ENCODE assay signal across 23 cellular contexts in the genomic region with DNA sequence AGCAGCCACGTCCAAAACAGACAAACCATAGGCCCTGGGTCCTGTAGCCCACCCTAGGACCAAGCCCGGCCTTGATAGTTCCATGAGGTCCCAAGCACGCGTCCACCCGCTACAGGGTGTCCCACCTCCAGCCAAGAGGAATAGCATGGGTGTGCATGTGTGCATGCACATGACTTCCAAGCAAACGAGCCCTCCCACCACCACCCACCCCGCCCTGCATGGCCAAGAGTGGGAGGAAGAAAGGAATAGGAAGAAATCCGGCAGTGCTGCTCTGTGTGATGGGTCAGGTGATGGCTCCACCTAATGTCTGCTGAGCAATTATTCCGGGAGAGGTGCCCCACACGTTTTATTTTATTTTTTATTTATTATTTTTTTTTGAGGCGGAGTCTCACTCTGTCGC.
DNase-seq lines count a peak whose midpoint lies in the region; ATAC-seq and TF ChIP-seq lines count a peak whose summit lies in the region.
"Had no signal": no experiment of that assay in that cellular context is flagged by ENCODE, and none has a peak within 500 bp of the region (broad histone marks: within the 10 kb centered on the region; RNA-seq: fewer than 3 reads in every experiment).

No MANE protein-coding gene starts in this region.

- no peaks in the 10 kb centered on the region for H3K27me3 Mint-ChIP-seq in natural killer cell treated with Interleukin-12 subunit alpha and Interleukin-12 subunit beta and Interleukin-15 and Interleukin-18, amount 100 ng/mL, for 72 hours
- no peaks in the 10 kb centered on the region for H3K27me3 Mint-ChIP-seq in natural killer cell (ENCODE audit: low read depth in 2 of 2)
- H3K27me3 Mint-ChIP-seq: CD4-positive, alpha-beta memory T cell; CD4-positive, CD25-positive, alpha-beta regulatory T cell had no signal

- peak overlapping the region; percentile 33 for H2AK5ac ChIP-seq in neuronal stem cell (ENCODE audit: low read depth, low read length)

- no peak overlapping the region for H2BK5ac ChIP-seq in neuronal stem cell (ENCODE audit: low read length)

- no peak overlapping the region for H3K9ac ChIP-seq in neuronal stem cell (ENCODE audit: low read depth, low read length, poor library complexity)
- H3K9ac ChIP-seq: BLaER1 had no signal

- intact Hi-C loops in natural killer cell (cut with micrococcal nuclease): no loop called here

- no peak for TF ChIP-seq CTCF in natural killer cell (IDR thresholded peaks at IDR 0.05)

- H3K4me2 ChIP-seq in neuronal stem cell (ENCODE audit: insufficient read depth, low read length, poor library complexity, severe bottlenecking): no peak overlapping the region
- H3K4me2 ChIP-seq: BLaER1 had no signal

- H3K18ac ChIP-seq in neuronal stem cell (ENCODE audit: low read length): no peak overlapping the region

- H3K4me1 ChIP-seq in neuronal stem cell (ENCODE audit: control insufficient read depth in 2 of 2, insufficient read depth in 1 of 2, low read depth in 1 of 2, low read length in 2 of 2): peaks cover 8 to 14% of the 10 kb centered on the region in 2 donors

- no peak overlapping the region for H2AFZ ChIP-seq in neuronal stem cell (ENCODE audit: low read length)

- no peaks in the 10 kb centered on the region for H3K4me1 Mint-ChIP-seq in natural killer cell treated with Interleukin-12 subunit alpha and Interleukin-12 subunit beta and Interleukin-15 and Interleukin-18, amount 100 ng/mL, for 72 hours (ENCODE audit: low read depth in 2 of 2)
- no peaks in the 10 kb centered on the region for H3K4me1 Mint-ChIP-seq in natural killer cell
- H3K4me1 Mint-ChIP-seq: CD14-positive monocyte; CD4-positive, alpha-beta memory T cell; CD4-positive, CD25-positive, alpha-beta regulatory T cell; CD8-positive, alpha-beta memory T cell had no signal

- H3K27ac Mint-ChIP-seq in natural killer cell treated with Interleukin-12 subunit alpha and Interleukin-12 subunit beta and Interleukin-15 and Interleukin-18, amount 100 ng/mL, for 72 hours: no peak overlapping the region
- no peak overlapping the region for H3K27ac Mint-ChIP-seq in natural killer cell
- H3K27ac Mint-ChIP-seq: CD14-positive monocyte; CD4-positive, alpha-beta memory T cell; CD4-positive, CD25-positive, alpha-beta regulatory T cell had no signal

- no peak overlapping the region for H2BK120ac ChIP-seq in neuronal stem cell (ENCODE audit: low read depth, low read length)

- no peak overlapping the region for H3K4ac ChIP-seq in neuronal stem cell (ENCODE audit: low read length)

- no CpG with 5 or more reads among the region's 12 CpGs for WGBS in neuronal stem cell (ENCODE audit: extremely low coverage in 2 of 2, insufficient read length in 2 of 2, insufficient replicate concordance in 1 of 2), 2 donors

- DNase-seq in natural killer cell treated with Interleukin-12 subunit alpha and Interleukin-12 subunit beta and Interleukin-15 and Interleukin-18, amount 100 ng/mL, for 72 hours (ENCODE audit: low spot score): peak; percentile 31
- no peak for DNase-seq in natural killer cell
- no peak for DNase-seq in neuronal stem cell (ENCODE audit: low spot score)
- no peak for DNase-seq in hippocampal formation (lab: John Stamatoyannopoulos, UW)
- DNase-seq: 8988T; ACHN; BE2C; C1 segment of cervical spinal cord; CD4-positive, alpha-beta memory T cell; CD4-positive, CD25-positive, alpha-beta regulatory T cell; CD8-positive, alpha-beta memory T cell; COR-L47; DMS 273 treated with DMSO at 0.1 percent for 48 hours; DMS153; DMS53; DMS79; DND-41; EL; GDM1 had no signal

- H4K91ac ChIP-seq in neuronal stem cell (ENCODE audit: low read depth, low read length, poor library complexity): no peak overlapping the region

- H3K36me3 ChIP-seq in neuronal stem cell (replicated peaks in 1 of 2; ENCODE audit: control insufficient read depth in 2 of 2, insufficient read depth in 2 of 2, low read length in 2 of 2): peaks cover 1 to 21% of the 10 kb centered on the region in 2 donors
- H3K36me3 ChIP-seq: BE2C, BLaER1 had no signal

- no peak overlapping the region for H3K4me3 Mint-ChIP-seq in natural killer cell treated with Interleukin-12 subunit alpha and Interleukin-12 subunit beta and Interleukin-15 and Interleukin-18, amount 100 ng/mL, for 72 hours
- no peak overlapping the region for H3K4me3 Mint-ChIP-seq in natural killer cell
- H3K4me3 Mint-ChIP-seq: CD14-positive monocyte; CD4-positive, alpha-beta memory T cell; CD4-positive, CD25-positive, alpha-beta regulatory T cell; CD8-positive, alpha-beta memory T cell had no signal

- no peaks in the 10 kb centered on the region for H3K9me3 ChIP-seq in neuronal stem cell (replicated peaks in 1 of 2; ENCODE audit: control insufficient read depth in 2 of 2, insufficient read depth in 1 of 2, low read depth in 1 of 2, low read length in 2 of 2)
- H3K9me3 ChIP-seq: BE2C, BLaER1 had no signal

- H2BK15ac ChIP-seq in neuronal stem cell (ENCODE audit: low read length): no peak overlapping the region

- H3K23ac ChIP-seq in neuronal stem cell (ENCODE audit: low read depth, low read length, poor library complexity): no peak overlapping the region

- peaks cover 5% of the 10 kb centered on the region for H3K79me1 ChIP-seq in neuronal stem cell (ENCODE audit: low read depth, low read length)

- no peak overlapping the region for H3K27ac ChIP-seq in neuronal stem cell (replicated peaks; ENCODE audit: low read length)
- H3K27ac ChIP-seq: BLaER1 had no signal

- H3K4me3 ChIP-seq in neuronal stem cell (ENCODE audit: low read length in 2 of 2): no peak overlapping the region
- H3K4me3 ChIP-seq: BLaER1, GM12878 had no signal

- no peaks in the 10 kb centered on the region for H3K9me3 Mint-ChIP-seq in natural killer cell treated with Interleukin-12 subunit alpha and Interleukin-12 subunit beta and Interleukin-15 and Interleukin-18, amount 100 ng/mL, for 72 hours
- H3K9me3 Mint-ChIP-seq in natural killer cell: no peaks in the 10 kb centered on the region
- H3K9me3 Mint-ChIP-seq: CD14-positive monocyte; CD4-positive, CD25-positive, alpha-beta regulatory T cell; CD8-positive, alpha-beta memory T cell had no signal

- H3K14ac ChIP-seq in neuronal stem cell (ENCODE audit: low read length): no peak overlapping the region

- no peaks in the 10 kb centered on the region for H3K36me3 Mint-ChIP-seq in natural killer cell treated with Interleukin-12 subunit alpha and Interleukin-12 subunit beta and Interleukin-15 and Interleukin-18, amount 100 ng/mL, for 72 hours
- H3K36me3 Mint-ChIP-seq in natural killer cell: no peaks in the 10 kb centered on the region
- H3K36me3 Mint-ChIP-seq: CD14-positive monocyte; CD4-positive, alpha-beta memory T cell; CD4-positive, CD25-positive, alpha-beta regulatory T cell; CD8-positive, alpha-beta memory T cell had no signal

- no peaks in the 10 kb centered on the region for H3K27me3 ChIP-seq in neuronal stem cell (ENCODE audit: control insufficient read depth in 3 of 3, insufficient read depth in 3 of 3, low read depth in 1 of 3, low read length in 3 of 3)
- H3K27me3 ChIP-seq: BE2C, BLaER1 had no signal

- no peak overlapping the region for H2BK12ac ChIP-seq in neuronal stem cell (ENCODE audit: low read length)

- no peak for ATAC-seq in natural killer cell treated with Interleukin-12 subunit alpha and Interleukin-12 subunit beta and Interleukin-15 and Interleukin-18, amount 100 ng/mL, for 72 hours
- ATAC-seq in natural killer cell (no peak), GM18861 (IDR thresholded peaks at IDR 0.05; ENCODE audit: unreplicated experiment) (no peak)
- ATAC-seq: GM12878 had no signal

- H4K8ac ChIP-seq in neuronal stem cell (ENCODE audit: low read depth, low read length): no peak overlapping the region
